17 cellular contexts compared by ENCODE assay signal in the genomic region with DNA sequence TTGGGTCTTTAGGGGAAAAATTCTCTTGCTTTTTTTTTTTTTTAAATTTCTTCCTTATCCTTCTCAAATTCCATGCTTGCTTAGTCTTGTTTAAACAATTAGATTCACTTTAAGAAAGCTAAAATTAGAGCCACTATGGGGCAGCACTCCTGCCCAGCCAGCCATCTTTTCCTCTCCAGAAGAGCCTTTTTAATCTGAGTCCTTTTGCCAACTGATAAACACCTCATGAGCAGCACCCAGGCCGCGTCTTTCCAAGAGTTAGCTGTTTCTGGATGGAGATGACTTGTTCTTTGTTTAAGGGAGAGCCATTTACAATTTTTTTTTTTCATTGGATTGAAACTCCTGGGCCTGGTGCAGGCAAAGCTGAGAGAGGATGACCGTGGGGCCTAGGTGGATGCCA. TPM values are rescaled to one million over a fixed set of nuclear protein-coding genes. Genes with fewer than 3 reads are reported as not detected.
DNase-seq lines count a peak whose midpoint lies in the region; FAIRE-seq and TF ChIP-seq lines count a peak whose summit lies in the region.
"Had no signal": no experiment of that assay in that cellular context is flagged by ENCODE, and none has a peak within 500 bp of the region (broad histone marks: within the 10 kb centered on the region; RNA-seq: fewer than 3 reads in every experiment).

No MANE protein-coding gene starts in this region.

- H2BK120ac ChIP-seq in neuronal stem cell (ENCODE audit: low read depth, low read length): no peak overlapping the region

- H3K9me3 Mint-ChIP-seq in HFFc6: peaks cover 2% of the 10 kb centered on the region; the same call in 1 of the 2 replicates
- no peaks in the 10 kb centered on the region for H3K9me3 Mint-ChIP-seq in endodermal cell
- H3K9me3 Mint-ChIP-seq: activated T-cell treated with anti-CD3 and anti-CD28 coated beads, Interleukin-2, amount 50 U/mL, for 4 hours; CD8-positive, alpha-beta T cell had no signal

- no peaks in the 10 kb centered on the region for H4K20me1 ChIP-seq in keratinocyte (ENCODE audit: control insufficient read depth, extremely low read depth, insufficient read depth, low read length)

- H3K4me3 Mint-ChIP-seq in HFFc6: no peak overlapping the region
- H3K4me3 Mint-ChIP-seq in endodermal cell: no peak overlapping the region
- H3K4me3 Mint-ChIP-seq: activated CD4-positive, alpha-beta T cell treated with anti-CD3 and anti-CD28 coated beads for 36 hours; activated T-cell treated with anti-CD3 and anti-CD28 coated beads, Interleukin-2, amount 50 U/mL, for 4 hours; CD8-positive, alpha-beta T cell; naive thymus-derived CD8-positive, alpha-beta T cell had no signal

- H4K91ac ChIP-seq in neuronal stem cell (ENCODE audit: low read depth, low read length, poor library complexity): no peak overlapping the region

- H3K27me3 Mint-ChIP-seq in HFFc6 (ENCODE audit: insufficient read depth): no peaks in the 10 kb centered on the region; the same call in 1 of the 2 replicates
- H3K27me3 Mint-ChIP-seq in endodermal cell (ENCODE audit: insufficient read depth): peaks cover 12% of the 10 kb centered on the region

- no peak for FAIRE-seq in keratinocyte (lab: Jason Lieb, UNC)
- FAIRE-seq: urothelium cell line had no signal

- CTCF ChIA-PET in BJ (lab: Yijun Ruan, JAX): interaction anchor here (0.7 to 9.1 kb wide), 10 partner anchors 14 to 474 kb away, joined by 3 to 170 read pairs (median 4); no protein-coding TSS in a partner anchor

- H3K9me3 ChIP-seq in endodermal cell (ENCODE audit: control insufficient read depth, low read length) (no peaks in the 10 kb centered on the region), keratinocyte (ENCODE audit: control insufficient read depth, low read depth, low read length) (no peaks in the 10 kb centered on the region), neuronal stem cell (replicated peaks in 1 of 2; ENCODE audit: control insufficient read depth in 2 of 2, insufficient read depth in 1 of 2, low read depth in 1 of 2, low read length in 2 of 2) (no peaks in the 10 kb centered on the region)

- H2BK15ac ChIP-seq in neuronal stem cell (ENCODE audit: low read length): no peak overlapping the region

- no peak overlapping the region for H3K23ac ChIP-seq in neuronal stem cell (ENCODE audit: low read depth, low read length, poor library complexity)

- POLR2A ChIA-PET in BJ (lab: Charles Lee): interaction anchor here (1.2 kb wide), 1 partner anchor 160 kb away, joined by 4 read pairs; no protein-coding TSS in a partner anchor

- H3K9me1 ChIP-seq in keratinocyte (ENCODE audit: control insufficient read depth, extremely low read depth, insufficient read depth, low read length): no peaks in the 10 kb centered on the region

- peaks cover 59% of the 10 kb centered on the region for H3K4me1 Mint-ChIP-seq in HFFc6 (ENCODE audit: low read depth)
- peaks cover 23% of the 10 kb centered on the region for H3K4me1 Mint-ChIP-seq in endodermal cell

- no peak overlapping the region for H3K18ac ChIP-seq in neuronal stem cell (ENCODE audit: low read length)

- H3K27ac Mint-ChIP-seq in HFFc6: peak overlapping the region; percentile 75
- H3K27ac Mint-ChIP-seq in endodermal cell: no peak overlapping the region
- H3K27ac Mint-ChIP-seq: activated CD4-positive, alpha-beta T cell treated with anti-CD3 and anti-CD28 coated beads for 36 hours; CD8-positive, alpha-beta T cell; naive thymus-derived CD8-positive, alpha-beta T cell had no signal

- H3K36me3 Mint-ChIP-seq in HFFc6 (ENCODE audit: low read depth): peaks cover 6% of the 10 kb centered on the region; the same call in 1 of the 2 replicates
- no peaks in the 10 kb centered on the region for H3K36me3 Mint-ChIP-seq in endodermal cell (ENCODE audit: low read depth)
- H3K36me3 Mint-ChIP-seq: CD8-positive, alpha-beta T cell; naive thymus-derived CD8-positive, alpha-beta T cell had no signal

- H3K79me1 ChIP-seq in neuronal stem cell (ENCODE audit: low read depth, low read length): no peaks in the 10 kb centered on the region

- DNase-seq in BJ (ENCODE audit: low read depth) (no peak), HFFc6 (no peak), endodermal cell (no peak), keratinocyte (ENCODE audit: low read depth, low spot score) (no peak), germinal center (ENCODE audit: low spot score) (no peak), neuronal stem cell (ENCODE audit: low spot score) (no peak)
- no peak for DNase-seq in effector CD8-positive, alpha-beta T cell (lab: John Stamatoyannopoulos, UW)
- no peak for DNase-seq in activated naive CD4-positive, alpha-beta T cell (lab: John Stamatoyannopoulos, UW)
- DNase-seq: activated CD4-positive, alpha-beta T cell treated with anti-CD3 and anti-CD28 coated beads for 36 hours; activated T-cell treated with anti-CD3 and anti-CD28 coated beads, Interleukin-2, amount 50 U/mL, for 4 hours; amygdala; CD8-positive, alpha-beta T cell; GF-D8; glutamatergic neuron; naive thymus-derived CD8-positive, alpha-beta T cell; NCI-H446 treated with DMSO at 0.1 percent for 48 hours had no signal

- H3K4me1 ChIP-seq in endodermal cell (ENCODE audit: control insufficient read depth, insufficient read depth, low read length) (no peaks in the 10 kb centered on the region), keratinocyte (ENCODE audit: control insufficient read depth, extremely low read depth, insufficient read depth, low read length) (peaks cover 19% of the 10 kb centered on the region), neuronal stem cell (ENCODE audit: control insufficient read depth in 2 of 2, insufficient read depth in 1 of 2, low read depth in 1 of 2, low read length in 2 of 2) (peaks cover 0 to 1% of the 10 kb centered on the region in 2 donors)

- no peak overlapping the region for H2AK5ac ChIP-seq in neuronal stem cell (ENCODE audit: low read depth, low read length)

- no peak overlapping the region for H3K4me2 ChIP-seq in keratinocyte (ENCODE audit: control insufficient read depth, extremely low read depth, insufficient read depth, low read depth, low read length)
- H3K4me2 ChIP-seq in neuronal stem cell (ENCODE audit: insufficient read depth, low read length, poor library complexity, severe bottlenecking): no peak overlapping the region

- H2BK12ac ChIP-seq in neuronal stem cell (ENCODE audit: low read length): no peak overlapping the region

- WGBS in endodermal cell (ENCODE audit: insufficient coverage in 1 of 2, insufficient read length in 1 of 2), 2 experiments: 90% methylated on average over 3 of the region's 3 CpGs; no CpG with 5 or more reads in 1 of the 2 experiments
- no CpG with 5 or more reads among the region's 3 CpGs for WGBS in neuronal stem cell (ENCODE audit: extremely low coverage in 2 of 2, insufficient read length in 2 of 2, insufficient replicate concordance in 1 of 2), 2 donors

- H3K4ac ChIP-seq in neuronal stem cell (ENCODE audit: low read length): no peak overlapping the region

- peak; percentile 28; the same call in 1 of the 2 replicates for TF ChIP-seq CTCF in BJ (IDR thresholded peaks at IDR 0.05; ENCODE audit: insufficient read depth, low read depth, low read length)
- peak; percentile 60 for TF ChIP-seq CTCF in HFFc6 (IDR thresholded peaks at IDR 0.05)
- peak; percentile 47 for TF ChIP-seq CTCF in endodermal cell (conservative IDR thresholded peaks at IDR 0.05)
- TF ChIP-seq CTCF in keratinocyte (optimal IDR thresholded peaks at IDR 0.05 in 1 of 3, IDR thresholded peaks at IDR 0.05 in 1 of 3, conservative IDR thresholded peaks at IDR 0.05 in 1 of 3; ENCODE audit: extremely low read depth in 1 of 3, insufficient read depth in 2 of 3, low read length in 3 of 3): peak in 2 of 3 experiments; percentile 11 to 15

- H3K27ac ChIP-seq in endodermal cell (ENCODE audit: low read depth, low read length) (no peak overlapping the region), keratinocyte (ENCODE audit: control insufficient read depth, insufficient read depth, low read length) (no peak overlapping the region), neuronal stem cell (replicated peaks; ENCODE audit: low read length) (no peak overlapping the region)

- H3K36me3 ChIP-seq in BJ (ENCODE audit: control insufficient read depth, insufficient read depth, low read length) (no peaks in the 10 kb centered on the region), endodermal cell (ENCODE audit: control insufficient read depth, insufficient read depth, low read length) (no peaks in the 10 kb centered on the region), keratinocyte (ENCODE audit: control insufficient read depth in 2 of 2, extremely low read depth in 1 of 2, insufficient read depth in 2 of 2, low read length in 2 of 2) (no peaks in the 10 kb centered on the region), neuronal stem cell (replicated peaks in 1 of 2; ENCODE audit: control insufficient read depth in 2 of 2, insufficient read depth in 2 of 2, low read length in 2 of 2) (no peaks in the 10 kb centered on the region)

- H3K4me3 ChIP-seq in BJ (ENCODE audit: low read depth, low read length): no peak overlapping the region
- no peak overlapping the region for H3K4me3 ChIP-seq in endodermal cell (ENCODE audit: low read length)
- no peak overlapping the region for H3K4me3 ChIP-seq in keratinocyte (ENCODE audit: control insufficient read depth in 2 of 3, extremely low read depth in 1 of 3, insufficient read depth in 2 of 3, low read depth in 1 of 3, low read length in 3 of 3)
- H3K4me3 ChIP-seq in neuronal stem cell (ENCODE audit: low read length in 2 of 2): no peak overlapping the region

- H3K14ac ChIP-seq in neuronal stem cell (ENCODE audit: low read length): no peak overlapping the region

- H3K27me3 ChIP-seq in BJ (ENCODE audit: control insufficient read depth, insufficient read depth, low read length) (no peaks in the 10 kb centered on the region), endodermal cell (ENCODE audit: control insufficient read depth, insufficient read depth, low read length, poor library complexity, severe bottlenecking) (no peaks in the 10 kb centered on the region), keratinocyte (ENCODE audit: control insufficient read depth, extremely low read depth, insufficient read depth, low read length) (no peaks in the 10 kb centered on the region), neuronal stem cell (ENCODE audit: control insufficient read depth in 3 of 3, insufficient read depth in 3 of 3, low read depth in 1 of 3, low read length in 3 of 3) (no peaks in the 10 kb centered on the region)

- no peak overlapping the region for H2BK5ac ChIP-seq in neuronal stem cell (ENCODE audit: low read length)

- H4K8ac ChIP-seq in neuronal stem cell (ENCODE audit: low read depth, low read length): no peak overlapping the region

- no peaks in the 10 kb centered on the region for H3K79me2 ChIP-seq in keratinocyte (ENCODE audit: control insufficient read depth, insufficient read depth, low read length)

- H3K9ac ChIP-seq in endodermal cell (ENCODE audit: extremely low read depth, low read length, poor library complexity, severe bottlenecking) (no peak overlapping the region), keratinocyte (ENCODE audit: control insufficient read depth, extremely low read depth, insufficient read depth, low read length) (no peak overlapping the region), neuronal stem cell (ENCODE audit: low read depth, low read length, poor library complexity) (no peak overlapping the region)

- no peak overlapping the region for H2AFZ ChIP-seq in keratinocyte (ENCODE audit: control insufficient read depth, low read length)
- H2AFZ ChIP-seq in neuronal stem cell (ENCODE audit: low read length): no peak overlapping the region

- dilution Hi-C loops in keratinocyte (cut with MboI; ENCODE audit: extremely low pct_ligation_motif_present, low sequenced_read_pairs): loop anchor here (25.0 kb wide), 1 partner anchor 320 kb away; no protein-coding TSS in a partner anchor

RNA-seq across cellular contexts. Expression of a gene that starts 53.3 kb away (rescaled TPM):
- polyA plus RNA-seq in BJ (2011; rRNA removed) (3.9 and 5.4 TPM in 2 replicates), keratinocyte (0.26 to 1.1 TPM (median 0.37 TPM) in 3 replicates)
- polyA minus RNA-seq in BJ (2011; rRNA and poly(A)+ RNA removed): 0.82 and 2.9 TPM in 2 replicates
- 1 to 10 TPM; 4.2 to 6.9 (median 5.1) TPM for total RNA-seq in HFFc6 (2021; fragmentation: NEBNext Ultra II Directional; extraction: Animal tissue kit (Norgen Biotek cat#: 25700))
- 10 to 100 TPM in 1 of 2 donors, 1 to 10 TPM in 1; 7.1 to 10.7 TPM for total RNA-seq in endodermal cell
- polyA plus RNA-seq in endodermal cell (2013, experiment 1 of 2): 10.4 TPM
- 9.3 TPM for polyA plus RNA-seq in endodermal cell (2013, experiment 2 of 2)
- 0.07 TPM for polyA plus RNA-seq in keratinocyte (2011; ENCODE audit: low read depth)
- 0.34 and 0.35 TPM in 2 replicates for polyA plus RNA-seq in keratinocyte (2011; cell fraction: cytosol; rRNA removed)
- 0.47 and 0.52 TPM in 2 replicates for polyA plus RNA-seq in keratinocyte (2011; cell fraction: nucleus; rRNA removed)
- polyA plus RNA-seq in keratinocyte (2012; ENCODE audit: low replicate concordance): 0.40 TPM in 1 of 2 replicates, not detected in the other
- not detected in 3 replicates for polyA minus RNA-seq in keratinocyte
- polyA minus RNA-seq in keratinocyte (2011; cell fraction: cytosol; rRNA and poly(A)+ RNA removed): not detected
- polyA minus RNA-seq in keratinocyte (2011; cell fraction: nucleus; rRNA and poly(A)+ RNA removed): 0.54 TPM in 1 of 2 replicates, not detected in the other
- 22.5 TPM for polyA plus RNA-seq in neuronal stem cell (2013, experiment 1 of 2)
- polyA plus RNA-seq in neuronal stem cell (2013, experiment 2 of 2): 22.9 TPM
